In genomic region chr17:45261577-45262515, GRCh38 we compare ENCODE assay signal across 8 cellular contexts. TPM values are rescaled to one million over a fixed set of nuclear protein-coding genes. Genes with fewer than 3 reads are reported as not detected.
DNase-seq lines count a peak whose midpoint lies in the region; ATAC-seq, FAIRE-seq and TF ChIP-seq lines count a peak whose summit lies in the region.

Gene SPATA32 (minus strand): TSS chr17:45262094. CDS start chr17:45262016, 78 bp downstream.

- H3K56ac ChIP-seq in H1 (replicated peaks; ENCODE audit: insufficient read length, low read depth, low read length): no peak within 1 kb of the TSS

- peak within 1 kb of the TSS; percentile 85 to 92 for H3K4me2 ChIP-seq in H1 (ENCODE audit: insufficient read depth in 1 of 2, low read depth in 2 of 2, low read length in 2 of 2)

- no peak for TF ChIP-seq RAD21 in H1 (IDR thresholded peaks at IDR 0.05 in 1 of 2, conservative IDR thresholded peaks at IDR 0.05 in 1 of 2; ENCODE audit: low read depth in 2 of 2, low read length in 2 of 2)

- H3K27me3 Mint-ChIP-seq in activated CD8-positive, alpha-beta T cell treated with anti-CD3 and anti-CD28 coated beads, Interleukin-2, amount 10 ng/mL, durations not matched to agents 7 days and 5 days (ENCODE audit: low read depth): no peaks in the 10 kb centered on the region

- H3K9ac ChIP-seq in H1 (replicated peaks in 1 of 4; ENCODE audit: extremely low read depth in 1 of 4, low read depth in 3 of 4, low read length in 3 of 4) (peak within 1 kb of the TSS; percentile 45 to 89 (median 58)), mucosa of rectum (ENCODE audit: low read depth in 1 of 2, low read length in 2 of 2) (peak within 1 kb of the TSS; percentile 24 to 76)

- H3K9me3 ChIP-seq in AG04450 (ENCODE audit: control insufficient read depth, insufficient read depth, low read length) (no peaks in the 10 kb centered on the region; the same call in 1 of the 2 replicates), H1 (ENCODE audit: insufficient read depth in 2 of 2, low read depth in 1 of 2, low read length in 1 of 2) (no peaks in the 10 kb centered on the region), mucosa of rectum (ENCODE audit: control insufficient read depth in 2 of 2, low read length in 2 of 2) (no peaks in the 10 kb centered on the region)

- H2BK20ac ChIP-seq in H1 (ENCODE audit: low read length): no peak within 1 kb of the TSS

- no peaks in the 10 kb centered on the region for H4K20me1 ChIP-seq in H1 (replicated peaks in 1 of 2; ENCODE audit: control insufficient read depth in 1 of 2, insufficient read depth in 2 of 2, low read length in 2 of 2)

- peak within 1 kb of the TSS; percentile 81; the same call in 1 of the 2 replicates for H2BK12ac ChIP-seq in H1 (ENCODE audit: low read depth, low read length)

- no peak for DNase-seq in AG04450 (ENCODE audit: low read depth, low spot score)
- DNase-seq in activated CD8-positive, alpha-beta T cell treated with anti-CD3 and anti-CD28 coated beads, Interleukin-2, amount 10 ng/mL, durations not matched to agents 7 days and 5 days: peak; percentile 85
- DNase-seq in H1 (ENCODE audit: low read depth in 1 of 2, low spot score in 2 of 2): peak in 1 of 2 experiments; percentile 83
- DNase-seq in stimulated activated CD8-positive, alpha-beta memory T cell treated with anti-CD3 and anti-CD28 coated beads, Interleukin-4, amount 100 ng/mL, for 48 hours: peak; percentile 78
- no peak for DNase-seq in globus pallidus (ENCODE audit: low spot score)

- peaks cover 37% of the 10 kb centered on the region for H3K4me1 Mint-ChIP-seq in activated CD8-positive, alpha-beta T cell treated with anti-CD3 and anti-CD28 coated beads, Interleukin-2, amount 10 ng/mL, durations not matched to agents 7 days and 5 days (ENCODE audit: low read depth)

- peak within 1 kb of the TSS; percentile 54; the same call in 1 of the 2 replicates for H2AFZ ChIP-seq in H1 (ENCODE audit: low read length)

- H3K27ac ChIP-seq in AG04450 (ENCODE audit: low read depth, low read length) (no peak within 1 kb of the TSS), H1 (ENCODE audit: low read depth, low read length) (0 out of 2 replicates have a peak within 1 kb of the TSS, but pooled peaks have one; percentile 40), mucosa of rectum (ENCODE audit: low read depth in 2 of 2, low read length in 2 of 2) (peak within 1 kb of the TSS; percentile 33 to 68)

- H3K18ac ChIP-seq in H1 (ENCODE audit: extremely low read depth, low read length): peak within 1 kb of the TSS; percentile 17

- H2BK5ac ChIP-seq in H1 (ENCODE audit: low read depth, low read length): peak within 1 kb of the TSS; percentile 90

- peak in 1 of 2 experiments; percentile 15; a peak in 1 of 3 replicates for TF ChIP-seq POLR2A in H1 (IDR thresholded peaks at IDR 0.05; ENCODE audit: control extremely low read depth in 1 of 2, low read depth in 2 of 2, low read length in 2 of 2)

- POLR2A ChIA-PET in AG04450 (lab: Yijun Ruan, JAX) (interaction anchor here (0.6 kb wide), 1 partner anchor 14 kb away, joined by 5 read pairs; no protein-coding TSS in a partner anchor), H1 (lab: Charles Lee; ENCODE audit: partially characterized antibody) (interaction anchor here (0.7 to 1.5 kb wide), 4 partner anchors 13 to 133 kb away, joined by 3 to 5 read pairs (median 4); partner anchors contain the start of gene FMNL1)
- POLR2A ChIA-PET in activated CD8-positive, alpha-beta T cell treated with anti-CD3 and anti-CD28 coated beads, Interleukin-2, amount 10 ng/mL, durations not matched to agents 7 days and 5 days (lab: Charles Lee): interaction anchor here (0.6 to 4.6 kb wide), 3 partner anchors 13 to 84 kb away, joined by 4 to 21 read pairs (median 6); partner anchors contain the start of gene MAP3K14

- H4K8ac ChIP-seq in H1 (ENCODE audit: extremely low read depth, insufficient read depth, low read length): peak within 1 kb of the TSS; percentile 96

- H3K23ac ChIP-seq in H1 (ENCODE audit: insufficient read length): no peak within 1 kb of the TSS

- H3K4me3 Mint-ChIP-seq in activated CD8-positive, alpha-beta T cell treated with anti-CD3 and anti-CD28 coated beads, Interleukin-2, amount 10 ng/mL, durations not matched to agents 7 days and 5 days: peak within 1 kb of the TSS; percentile 80

- H3K79me1 ChIP-seq in H1 (ENCODE audit: low read depth, low read length): no peaks in the 10 kb centered on the region

- CTCF ChIA-PET in AG04450 (lab: Charles Lee): interaction anchor here (0.6 kb wide), 1 partner anchor 10 kb away, joined by 4 read pairs; no protein-coding TSS in a partner anchor
- CTCF ChIA-PET in activated CD8-positive, alpha-beta T cell treated with anti-CD3 and anti-CD28 coated beads, Interleukin-2, amount 10 ng/mL, durations not matched to agents 7 days and 5 days (lab: Charles Lee): interaction anchor here (1.3 to 1.4 kb wide), 2 partner anchors 42 to 126 kb away, joined by 3 to 6 read pairs; partner anchors contain the start of gene ACBD4
- CTCF ChIA-PET in H1 (lab: Charles Lee; ENCODE audit: partially characterized antibody): interaction anchor here (0.9 to 29.1 kb wide), 7 partner anchors 10 to 128 kb away, joined by 3 to 579 read pairs (median 8); no protein-coding TSS in a partner anchor

- no peak within 1 kb of the TSS for H2BK15ac ChIP-seq in H1 (ENCODE audit: low read length)

- H3K4me3 ChIP-seq in AG04450 (ENCODE audit: low read depth, low read length) (peak within 1 kb of the TSS; percentile 56), H1 (ENCODE audit: extremely low read depth in 1 of 4, insufficient read depth in 2 of 4, low read depth in 3 of 4, low read length in 4 of 4) (peak within 1 kb of the TSS; percentile 52 to 69 (median 60)), mucosa of rectum (ENCODE audit: low read length in 2 of 2) (peak within 1 kb of the TSS; percentile 69 to 74)

- peak within 1 kb of the TSS; percentile 91 for H3K27ac Mint-ChIP-seq in activated CD8-positive, alpha-beta T cell treated with anti-CD3 and anti-CD28 coated beads, Interleukin-2, amount 10 ng/mL, durations not matched to agents 7 days and 5 days

- 0 out of 3 replicates have a peak, but pooled peaks of 1 of the 2 experiments have one; percentile 31 for TF ChIP-seq EP300 in H1 (IDR thresholded peaks at IDR 0.05; ENCODE audit: borderline replicate concordance in 1 of 2, low read depth in 2 of 2, low read length in 2 of 2)

- 9% methylated on average over 60 of the region's 68 CpGs; no CpG with 5 or more reads in 1 of the 2 experiments for WGBS in H1 (ENCODE audit: extremely low coverage in 1 of 2, insufficient coverage in 1 of 2, insufficient read length in 1 of 2, insufficient replicate concordance in 2 of 2, low coverage in 1 of 2, low lambda C conversion rate in 2 of 2, missing lambda C conversion rate in 1 of 2), 2 experiments

- no peak within 1 kb of the TSS for H2BK120ac ChIP-seq in H1 (replicated peaks; ENCODE audit: low read depth, low read length)

- no peak within 1 kb of the TSS for H4K5ac ChIP-seq in H1 (ENCODE audit: insufficient read length, low read depth, low read length)

- peaks cover 6% of the 10 kb centered on the region for H3K23me2 ChIP-seq in H1 (ENCODE audit: low read depth, low read length)

- H3K4ac ChIP-seq in H1 (replicated peaks; ENCODE audit: insufficient read length, low read depth, low read length): no peak within 1 kb of the TSS

- H3K79me2 ChIP-seq in H1 (ENCODE audit: control insufficient read depth in 1 of 2, insufficient read depth in 2 of 2, low read length in 2 of 2): no peaks in the 10 kb centered on the region

- H3K14ac ChIP-seq in H1 (ENCODE audit: insufficient read length): no peak within 1 kb of the TSS

- H4K91ac ChIP-seq in H1 (replicated peaks; ENCODE audit: insufficient read length, low read length): no peak within 1 kb of the TSS

- ATAC-seq in HG02759 (IDR thresholded peaks at IDR 0.05; ENCODE audit: unreplicated experiment) (peak; percentile 69), HG02973 (IDR thresholded peaks at IDR 0.05; ENCODE audit: unreplicated experiment) (no peak)
- peak; percentile 88 for ATAC-seq in activated CD8-positive, alpha-beta T cell treated with anti-CD3 and anti-CD28 coated beads, Interleukin-2, amount 10 ng/mL, durations not matched to agents 7 days and 5 days

- FAIRE-seq in H1 (lab: Jason Lieb, UNC): no peak

- TF ChIP-seq CTCF in AG04450 (IDR thresholded peaks at IDR 0.05; ENCODE audit: low read depth, low read length): no peak
- TF ChIP-seq CTCF in H1 (IDR thresholded peaks at IDR 0.05; ENCODE audit: control extremely low read depth in 1 of 3, insufficient read depth in 1 of 3, low read depth in 1 of 3, low read length in 3 of 3): no peak

- H3K36me3 ChIP-seq in H1 (ENCODE audit: control insufficient read depth in 2 of 4, insufficient read depth in 4 of 4, low read length in 3 of 4): peaks cover 0 to 4% (median 1%) of the 10 kb centered on the region in 4 experiments; a peak in 2 of 8 replicates
- H3K36me3 ChIP-seq in mucosa of rectum (ENCODE audit: control insufficient read depth in 2 of 2, insufficient read depth in 2 of 2, low read length in 2 of 2): peaks cover 31 to 32% of the 10 kb centered on the region in 2 donors

- H3K4me1 ChIP-seq in H1 (replicated peaks in 1 of 4; ENCODE audit: control insufficient read depth in 3 of 4, insufficient read depth in 4 of 4, low read length in 3 of 4): peaks cover 4 to 14% (median 8%) of the 10 kb centered on the region in 4 experiments
- peaks cover 29 to 30% of the 10 kb centered on the region in 2 donors for H3K4me1 ChIP-seq in mucosa of rectum (ENCODE audit: control insufficient read depth in 2 of 2, insufficient read depth in 2 of 2, low read length in 2 of 2)

- H2AK5ac ChIP-seq in H1 (ENCODE audit: low read depth, low read length): no peak within 1 kb of the TSS

- H3K27me3 ChIP-seq in AG04450 (ENCODE audit: control insufficient read depth, insufficient read depth, low read length): no peaks in the 10 kb centered on the region
- H3K27me3 ChIP-seq in H1 (replicated peaks in 1 of 4; ENCODE audit: control insufficient read depth in 3 of 4, extremely low read depth in 1 of 4, insufficient read depth in 3 of 4, low read length in 3 of 4): peaks cover 0 to 5% (median 2%) of the 10 kb centered on the region in 4 experiments; a peak in 3 of 7 replicates
- no peaks in the 10 kb centered on the region for H3K27me3 ChIP-seq in mucosa of rectum (ENCODE audit: control insufficient read depth in 2 of 2, insufficient read depth in 2 of 2, low read length in 2 of 2)

- peaks cover 23% of the 10 kb centered on the region for H3K36me3 Mint-ChIP-seq in activated CD8-positive, alpha-beta T cell treated with anti-CD3 and anti-CD28 coated beads, Interleukin-2, amount 10 ng/mL, durations not matched to agents 7 days and 5 days (ENCODE audit: low read depth)

- H3K9me3 Mint-ChIP-seq in activated CD8-positive, alpha-beta T cell treated with anti-CD3 and anti-CD28 coated beads, Interleukin-2, amount 10 ng/mL, durations not matched to agents 7 days and 5 days (ENCODE audit: insufficient read depth): no peaks in the 10 kb centered on the region

RNA-seq across cellular contexts. Expression of gene SPATA32, which starts in this region (rescaled TPM):
- polyA plus RNA-seq in AG04450 (2011; rRNA removed) (not detected in 2 replicates), H1 (2011; rRNA removed) (0.11 and 0.24 TPM in 2 replicates)
- 0.13 TPM in 1 of 2 replicates, not detected in the other for polyA minus RNA-seq in AG04450 (2011; rRNA and poly(A)+ RNA removed)
- total RNA-seq in activated CD8-positive, alpha-beta T cell treated with anti-CD3 and anti-CD28 coated beads, Interleukin-2, amount 10 ng/mL, durations not matched to agents 7 days and 5 days: under 1 TPM; 0.52 to 0.55 TPM
- total RNA-seq in H1 (2021; fragmentation: NEBNext Ultra II Directional; extraction: Animal tissue kit (Norgen Biotek cat#: 25700)): not detected in 2 replicates
- polyA plus RNA-seq in H1 (2011; cell fraction: cytosol; rRNA removed): 0.19 TPM
- polyA plus RNA-seq in H1 (2011; cell fraction: nucleus; rRNA removed): 0.31 TPM
- 0.15 to 0.52 TPM (median 0.28 TPM) in 3 of 4 replicates, not detected in the other for polyA plus RNA-seq in H1 (2012, experiment 1 of 2)
- 0.13 TPM for polyA plus RNA-seq in H1 (2012, experiment 2 of 2)
- not detected for polyA plus RNA-seq in H1 (2013, experiment 1 of 2)
- 0.06 TPM for polyA plus RNA-seq in H1 (2013, experiment 2 of 2)
- 0.27 and 0.38 TPM in 2 replicates for polyA minus RNA-seq in H1 (2011; rRNA and poly(A)+ RNA removed)
- not detected for polyA minus RNA-seq in H1 (2011; cell fraction: cytosol; rRNA and poly(A)+ RNA removed)
- polyA minus RNA-seq in H1 (2011; cell fraction: nucleus; rRNA and poly(A)+ RNA removed): not detected

Comparison
In these comparisons a context has a peak if more than half of its experiments do, and no peak if none do; other contexts are left out.
1. Peak in DNase-seq and ATAC-seq in activated CD8-positive, alpha-beta T cell treated with anti-CD3 and anti-CD28 coated beads, Interleukin-2, amount 10 ng/mL, durations not matched to agents 7 days and 5 days; RNA of the gene not detected or under 1 TPM.